8 cellular contexts compared by ENCODE assay signal in the genomic region with DNA sequence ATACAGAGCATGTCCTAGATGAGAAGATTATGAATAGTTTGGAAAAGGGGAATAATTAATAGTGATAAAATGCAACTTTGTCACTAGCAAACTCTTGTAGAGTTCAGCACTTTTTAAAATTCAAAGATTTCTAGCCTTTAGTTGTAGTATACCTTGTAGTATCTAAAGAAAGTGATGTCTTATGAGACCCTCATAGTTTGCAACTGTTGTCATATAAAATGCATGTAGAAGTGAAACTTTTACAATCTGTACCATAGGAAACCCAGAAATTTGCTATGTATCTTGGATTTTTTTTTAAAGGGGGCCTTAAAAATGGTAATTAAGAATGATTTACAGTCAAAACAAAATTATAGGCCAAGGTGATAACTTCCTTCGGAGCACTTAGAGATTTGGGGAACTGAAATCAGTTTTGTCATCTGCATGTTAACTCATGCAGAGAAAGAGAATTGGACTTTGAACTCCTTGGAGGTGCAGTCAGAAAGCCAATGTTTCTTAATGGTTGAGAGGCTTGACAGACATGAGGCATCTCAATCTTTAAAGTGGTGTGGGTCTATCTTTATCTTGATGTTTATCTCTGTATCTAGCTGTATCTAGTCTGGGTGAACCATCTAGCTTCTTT. TPM values are rescaled to one million over a fixed set of nuclear protein-coding genes. Genes with fewer than 3 reads are reported as not detected.
DNase-seq lines count a peak whose midpoint lies in the region; ATAC-seq and TF ChIP-seq lines count a peak whose summit lies in the region.

No MANE protein-coding gene starts in this region.

- H3F3A ChIP-seq in SK-N-SH (replicated peaks; ENCODE audit: insufficient read depth): peaks cover 7% of the 10 kb centered on the region

- no peak overlapping the region for H3K27ac ChIP-seq in SK-N-SH (ENCODE audit: low read depth in 2 of 2, low read length in 1 of 2)

- H4K20me1 ChIP-seq in SK-N-SH (ENCODE audit: insufficient read depth): no peaks in the 10 kb centered on the region

- H3K36me3 Mint-ChIP-seq in activated T-helper 17 cell treated with anti-CD3 and anti-CD28 coated beads, Interleukin-2, amount 50 U/mL, for 72 hours (ENCODE audit: low read depth): no peaks in the 10 kb centered on the region
- H3K36me3 Mint-ChIP-seq in progenitor cell of endocrine pancreas (ENCODE audit: insufficient read depth) (no peaks in the 10 kb centered on the region), osteocyte (ENCODE audit: unreplicated experiment) (no peaks in the 10 kb centered on the region)
- no peaks in the 10 kb centered on the region for H3K36me3 Mint-ChIP-seq in natural killer cell treated with Interleukin-12 subunit alpha and Interleukin-12 subunit beta and Interleukin-15 and Interleukin-18, amount 100 ng/mL, for 72 hours

- no peak for TF ChIP-seq EP300 in SK-N-SH (IDR thresholded peaks at IDR 0.05; ENCODE audit: borderline replicate concordance in 1 of 2, low read depth in 1 of 2, low read length in 1 of 2)

- ATAC-seq in GM19035 (IDR thresholded peaks at IDR 0.05; ENCODE audit: unreplicated experiment) (peak; percentile 53), HG02981 (IDR thresholded peaks at IDR 0.05; ENCODE audit: unreplicated experiment) (peak; percentile 63)
- no peak for ATAC-seq in activated T-helper 17 cell treated with anti-CD3 and anti-CD28 coated beads, Interleukin-2, amount 50 U/mL, for 72 hours (replicated peaks)
- no peak for ATAC-seq in natural killer cell treated with Interleukin-12 subunit alpha and Interleukin-12 subunit beta and Interleukin-15 and Interleukin-18, amount 100 ng/mL, for 72 hours

- no peaks in the 10 kb centered on the region for H3K9me3 ChIP-seq in SK-N-SH

- no peak overlapping the region for H3K4me2 ChIP-seq in SK-N-SH

- DNase-seq in progenitor cell of endocrine pancreas (ENCODE audit: low spot score, unreplicated experiment): no peak
- no peak for DNase-seq in natural killer cell treated with Interleukin-12 subunit alpha and Interleukin-12 subunit beta and Interleukin-15 and Interleukin-18, amount 100 ng/mL, for 72 hours (ENCODE audit: low spot score)
- no peak for DNase-seq in NCI-H748 treated with DMSO at 0.1 percent for 48 hours (lab: John Stamatoyannopoulos, UW)
- DNase-seq in osteocyte (ENCODE audit: extremely low spot score, unreplicated experiment): no peak
- DNase-seq in SK-N-SH: no peak

- peaks cover 0 to 5% of the 10 kb centered on the region in 2 experiments; a peak in 2 of 4 replicates for H3K4me1 ChIP-seq in SK-N-SH (ENCODE audit: control insufficient read depth in 1 of 2, insufficient read depth in 2 of 2, low read depth in 1 of 2, low read length in 1 of 2)

- POLR2A ChIA-PET in SK-N-SH (lab: Yijun Ruan, JAX): no interaction called here

- CTCF ChIA-PET in SK-N-SH (lab: Yijun Ruan, JAX): no interaction called here

- H3K9ac ChIP-seq in SK-N-SH: no peak overlapping the region

- no peaks in the 10 kb centered on the region for H3K79me2 ChIP-seq in SK-N-SH (ENCODE audit: insufficient read depth)

- H3K9me2 ChIP-seq in SK-N-SH: no peaks in the 10 kb centered on the region

- 72% methylated on average over 1 of the region's 1 CpG for WGBS in SK-N-SH (ENCODE audit: low lambda C conversion rate)

- no peak overlapping the region for H3K4me3 ChIP-seq in SK-N-SH (ENCODE audit: low read depth in 2 of 2, low read length in 1 of 2)

- H3K4me1 Mint-ChIP-seq in activated T-helper 17 cell treated with anti-CD3 and anti-CD28 coated beads, Interleukin-2, amount 50 U/mL, for 72 hours: peaks cover 7% of the 10 kb centered on the region
- peaks cover 5% of the 10 kb centered on the region for H3K4me1 Mint-ChIP-seq in progenitor cell of endocrine pancreas (ENCODE audit: low read depth)
- peaks cover 6 to 10% of the 10 kb centered on the region in 2 donors for H3K4me1 Mint-ChIP-seq in natural killer cell treated with Interleukin-12 subunit alpha and Interleukin-12 subunit beta and Interleukin-15 and Interleukin-18, amount 100 ng/mL, for 72 hours (ENCODE audit: low read depth in 2 of 2)
- peaks cover 8% of the 10 kb centered on the region for H3K4me1 Mint-ChIP-seq in osteocyte (ENCODE audit: unreplicated experiment)

- peaks cover 6% of the 10 kb centered on the region for H3K27me3 Mint-ChIP-seq in activated T-helper 17 cell treated with anti-CD3 and anti-CD28 coated beads, Interleukin-2, amount 50 U/mL, for 72 hours
- H3K27me3 Mint-ChIP-seq in progenitor cell of endocrine pancreas (peaks cover 36% of the 10 kb centered on the region), osteocyte (ENCODE audit: unreplicated experiment) (peaks cover 52% of the 10 kb centered on the region)
- H3K27me3 Mint-ChIP-seq in natural killer cell treated with Interleukin-12 subunit alpha and Interleukin-12 subunit beta and Interleukin-15 and Interleukin-18, amount 100 ng/mL, for 72 hours: peaks cover 6 to 12% of the 10 kb centered on the region in 2 donors

- H3K9me3 Mint-ChIP-seq in activated T-helper 17 cell treated with anti-CD3 and anti-CD28 coated beads, Interleukin-2, amount 50 U/mL, for 72 hours: no peaks in the 10 kb centered on the region
- H3K9me3 Mint-ChIP-seq in progenitor cell of endocrine pancreas (ENCODE audit: low read depth) (no peaks in the 10 kb centered on the region), osteocyte (ENCODE audit: unreplicated experiment) (no peaks in the 10 kb centered on the region)
- no peaks in the 10 kb centered on the region for H3K9me3 Mint-ChIP-seq in natural killer cell treated with Interleukin-12 subunit alpha and Interleukin-12 subunit beta and Interleukin-15 and Interleukin-18, amount 100 ng/mL, for 72 hours

- H3K27me3 ChIP-seq in SK-N-SH (ENCODE audit: insufficient read depth): no peaks in the 10 kb centered on the region

- H3K36me3 ChIP-seq in SK-N-SH (replicated peaks in 1 of 2; ENCODE audit: control insufficient read depth in 1 of 2, insufficient read depth in 2 of 2, low read length in 1 of 2): no peaks in the 10 kb centered on the region

- TF ChIP-seq CTCF in progenitor cell of endocrine pancreas (IDR thresholded peaks at IDR 0.05; ENCODE audit: unreplicated experiment): no peak
- no peak for TF ChIP-seq CTCF in osteocyte (IDR thresholded peaks at IDR 0.05)
- TF ChIP-seq CTCF in SK-N-SH (IDR thresholded peaks at IDR 0.05): no peak

- H3K4me3 Mint-ChIP-seq in activated T-helper 17 cell treated with anti-CD3 and anti-CD28 coated beads, Interleukin-2, amount 50 U/mL, for 72 hours: peak overlapping the region; percentile 72
- peak overlapping the region; percentile 76 for H3K4me3 Mint-ChIP-seq in progenitor cell of endocrine pancreas (ENCODE audit: low read depth)
- no peak overlapping the region for H3K4me3 Mint-ChIP-seq in natural killer cell treated with Interleukin-12 subunit alpha and Interleukin-12 subunit beta and Interleukin-15 and Interleukin-18, amount 100 ng/mL, for 72 hours
- no peak overlapping the region for H3K4me3 Mint-ChIP-seq in osteocyte (ENCODE audit: unreplicated experiment)

- no peak for TF ChIP-seq RAD21 in SK-N-SH (IDR thresholded peaks at IDR 0.05; ENCODE audit: low read length)

- no peak overlapping the region for H2AFZ ChIP-seq in SK-N-SH (ENCODE audit: low read depth)

- H3K27ac Mint-ChIP-seq in activated T-helper 17 cell treated with anti-CD3 and anti-CD28 coated beads, Interleukin-2, amount 50 U/mL, for 72 hours: no peak overlapping the region
- H3K27ac Mint-ChIP-seq in progenitor cell of endocrine pancreas (no peak overlapping the region), osteocyte (ENCODE audit: unreplicated experiment) (no peak overlapping the region)
- no peak overlapping the region for H3K27ac Mint-ChIP-seq in natural killer cell treated with Interleukin-12 subunit alpha and Interleukin-12 subunit beta and Interleukin-15 and Interleukin-18, amount 100 ng/mL, for 72 hours

TF ChIP-seq in SK-N-SH, 30 proteins besides CTCF, POLR2A, EP300 and RAD21 (continues in another document):
- TF ChIP-seq, protein P1, sequence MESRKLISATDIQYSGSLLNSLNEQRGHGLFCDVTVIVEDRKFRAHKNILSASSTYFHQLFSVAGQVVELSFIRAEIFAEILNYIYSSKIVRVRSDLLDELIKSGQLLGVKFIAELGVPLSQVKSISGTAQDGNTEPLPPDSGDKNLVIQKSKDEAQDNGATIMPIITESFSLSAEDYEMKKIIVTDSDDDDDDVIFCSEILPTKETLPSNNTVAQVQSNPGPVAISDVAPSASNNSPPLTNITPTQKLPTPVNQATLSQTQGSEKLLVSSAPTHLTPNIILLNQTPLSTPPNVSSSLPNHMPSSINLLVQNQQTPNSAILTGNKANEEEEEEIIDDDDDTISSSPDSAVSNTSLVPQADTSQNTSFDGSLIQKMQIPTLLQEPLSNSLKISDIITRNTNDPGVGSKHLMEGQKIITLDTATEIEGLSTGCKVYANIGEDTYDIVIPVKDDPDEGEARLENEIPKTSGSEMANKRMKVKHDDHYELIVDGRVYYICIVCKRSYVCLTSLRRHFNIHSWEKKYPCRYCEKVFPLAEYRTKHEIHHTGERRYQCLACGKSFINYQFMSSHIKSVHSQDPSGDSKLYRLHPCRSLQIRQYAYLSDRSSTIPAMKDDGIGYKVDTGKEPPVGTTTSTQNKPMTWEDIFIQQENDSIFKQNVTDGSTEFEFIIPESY (IDR thresholded peaks at IDR 0.05; ENCODE audit: borderline replicate concordance, low read depth): no peak

RNA-seq across cellular contexts. Expression of a gene that starts 1.3 kb away (rescaled TPM):
- under 1 TPM; 0.04 to 0.26 TPM for total RNA-seq in activated T-helper 17 cell treated with anti-CD3 and anti-CD28 coated beads, Interleukin-2, amount 50 U/mL, for 72 hours
- total RNA-seq in progenitor cell of endocrine pancreas: 0.49 and 0.72 TPM in 2 replicates
- under 1 TPM; 0.29 to 0.47 TPM for total RNA-seq in natural killer cell treated with Interleukin-12 subunit alpha and Interleukin-12 subunit beta and Interleukin-15 and Interleukin-18, amount 100 ng/mL, for 72 hours
- not detected in 2 replicates for total RNA-seq in osteocyte
- polyA plus RNA-seq in SK-N-SH (2012; rRNA removed): 0.08 and 0.10 TPM in 2 replicates
- polyA plus RNA-seq in SK-N-SH (2012; cell fraction: cytosol; rRNA removed): 0.06 and 0.07 TPM in 2 replicates
- 0.08 and 0.18 TPM in 2 replicates for polyA plus RNA-seq in SK-N-SH (2012; cell fraction: nucleus; rRNA removed)

Comparison
In these comparisons a context has a peak if more than half of its experiments do, and no peak if none do; other contexts are left out.
1. ATAC-seq: peak in GM19035 (single experiment) and HG02981 (single experiment); none in activated T-helper 17 cell treated with anti-CD3 and anti-CD28 coated beads, Interleukin-2, amount 50 U/mL, for 72 hours (single experiment) and natural killer cell treated with Interleukin-12 subunit alpha and Interleukin-12 subunit beta and Interleukin-15 and Interleukin-18, amount 100 ng/mL, for 72 hours (0 of 2).
2. H3K4me3 Mint-ChIP-seq: peak in activated T-helper 17 cell treated with anti-CD3 and anti-CD28 coated beads, Interleukin-2, amount 50 U/mL, for 72 hours (single experiment) and progenitor cell of endocrine pancreas (single experiment); none in natural killer cell treated with Interleukin-12 subunit alpha and Interleukin-12 subunit beta and Interleukin-15 and Interleukin-18, amount 100 ng/mL, for 72 hours (single experiment) and osteocyte (single experiment).